In the genomic region with DNA sequence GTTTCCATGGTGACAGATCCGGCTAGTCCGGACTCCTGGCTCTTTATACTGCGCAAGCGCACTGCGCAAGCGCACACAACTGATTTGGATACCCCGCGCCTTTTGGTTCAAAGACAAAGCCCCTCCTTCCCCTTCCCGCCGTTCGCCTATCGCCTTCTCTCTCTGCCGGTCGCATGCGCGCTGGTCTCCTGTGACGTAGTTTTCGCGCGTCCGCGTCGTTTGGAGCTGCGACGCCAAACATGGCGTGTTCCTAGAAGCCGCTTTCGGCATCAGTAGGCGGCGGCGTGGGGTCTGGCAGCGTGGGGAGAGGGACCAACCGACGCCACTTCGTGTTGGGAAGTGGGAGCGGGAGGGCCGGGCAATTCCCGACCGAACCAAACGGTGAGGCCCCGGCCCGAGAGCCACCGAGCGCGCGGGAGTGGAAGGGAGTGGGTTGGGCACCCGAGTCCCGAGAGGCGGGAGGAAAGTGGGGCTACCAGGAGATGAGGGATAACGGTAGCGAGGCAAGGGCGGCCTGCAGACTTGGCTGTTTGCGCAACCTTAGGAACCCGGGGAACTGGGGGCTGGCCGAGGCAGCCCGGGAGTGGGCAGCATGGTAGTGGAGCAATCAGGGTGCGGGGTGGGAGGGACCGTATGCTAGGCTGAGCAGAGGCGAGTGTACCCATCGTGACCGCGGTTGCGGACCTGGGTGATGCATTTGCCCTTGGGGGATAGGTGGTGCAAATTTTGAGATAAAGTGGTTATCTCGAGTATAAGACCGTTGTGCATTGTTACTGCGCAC, we compare ENCODE assay signal across 8 cellular contexts. TPM values are rescaled to one million over a fixed set of nuclear protein-coding genes. Genes with fewer than 3 reads are reported as not detected.
DNase-seq lines count a peak whose midpoint lies in the region; ATAC-seq, FAIRE-seq and TF ChIP-seq lines count a peak whose summit lies in the region.

A gene (plus strand): TSS at position 215 of the 781 bp plus-strand sequence. CDS start 24,517 bp downstream, outside the sequence.

- intact Hi-C loops in activated CD4-positive, alpha-beta T cell treated with anti-CD3 and anti-CD28 coated beads for 36 hours (cut with DNase I, micrococcal nuclease): loop anchor here (1.0 to 10.0 kb wide), 6 partner anchors 9 to 1467 kb away; a partner anchor contains a TSS
- intact Hi-C loops in kidney (cut with DNase I): no loop called here

- no peaks in the 10 kb centered on the region for H3K9me3 Mint-ChIP-seq in activated CD4-positive, alpha-beta T cell treated with anti-CD3 and anti-CD28 coated beads for 36 hours (ENCODE audit: low read depth)

- peak; percentile 97 for FAIRE-seq in kidney (lab: Jason Lieb, UNC)

- DNase-seq in Ammon's horn (ENCODE audit: low spot score): peak; percentile 99
- DNase-seq in GM19238 (ENCODE audit: insufficient read length, low spot score): peak; percentile 88
- peak; percentile 99 for DNase-seq in NCI-H524 (lab: John Stamatoyannopoulos, UW)
- peak; percentile 99 for DNase-seq in activated CD4-positive, alpha-beta T cell treated with anti-CD3 and anti-CD28 coated beads for 36 hours
- peak; percentile 99 for DNase-seq in choroid plexus epithelial cell (ENCODE audit: low read depth)
- peak; percentile 99 for DNase-seq in kidney
- peak; percentile 99 for DNase-seq in stimulated activated CD4-positive, alpha-beta T cell treated with anti-CD3 and anti-CD28 coated beads, Interleukin-15, amount 100 ng/mL, for 24 hours

- POLR2A ChIA-PET in activated CD4-positive, alpha-beta T cell treated with anti-CD3 and anti-CD28 coated beads for 36 hours (lab: Charles Lee): interaction anchor here (0.6 to 2.6 kb wide), 5 partner anchors 9 to 107 kb away, joined by 3 to 52 read pairs (median 7); a partner anchor contains a TSS

- CTCF ChIA-PET in activated CD4-positive, alpha-beta T cell treated with anti-CD3 and anti-CD28 coated beads for 36 hours (lab: Charles Lee): interaction anchor here (0.7 to 3.1 kb wide), 7 partner anchors 9 to 189 kb away, joined by 3 to 21 read pairs (median 4); a partner anchor contains a TSS

- TF ChIP-seq CTCF in choroid plexus epithelial cell (conservative IDR thresholded peaks at IDR 0.05; ENCODE audit: low read depth, low read length) (peak; percentile 4), kidney (IDR thresholded peaks at IDR 0.05; ENCODE audit: borderline replicate concordance, extremely low read depth, insufficient read depth) (no peak)

- H3K27ac ChIP-seq in kidney (ENCODE audit: low read depth in 2 of 2, low read length in 2 of 2): no peak within 1 kb of the TSS

- H3K27me3 Mint-ChIP-seq in activated CD4-positive, alpha-beta T cell treated with anti-CD3 and anti-CD28 coated beads for 36 hours: no peaks in the 10 kb centered on the region

- H3K36me3 Mint-ChIP-seq in activated CD4-positive, alpha-beta T cell treated with anti-CD3 and anti-CD28 coated beads for 36 hours (ENCODE audit: low read depth): peaks cover 2% of the 10 kb centered on the region

- H3K4me3 Mint-ChIP-seq in activated CD4-positive, alpha-beta T cell treated with anti-CD3 and anti-CD28 coated beads for 36 hours: peak within 1 kb of the TSS; percentile 90

- H3K4me1 Mint-ChIP-seq in activated CD4-positive, alpha-beta T cell treated with anti-CD3 and anti-CD28 coated beads for 36 hours: peaks cover 25% of the 10 kb centered on the region

- no peaks in the 10 kb centered on the region for H3K36me3 ChIP-seq in kidney (ENCODE audit: control insufficient read depth in 1 of 2, insufficient read depth in 2 of 2, low read length in 2 of 2)

- peak; percentile 97 for ATAC-seq in HG03442 (IDR thresholded peaks at IDR 0.05; ENCODE audit: unreplicated experiment)
- ATAC-seq in activated CD4-positive, alpha-beta T cell treated with anti-CD3 and anti-CD28 coated beads for 36 hours: peak; percentile 99

- H3K4me1 ChIP-seq in kidney (ENCODE audit: control insufficient read depth in 1 of 2, insufficient read depth in 1 of 2, low read depth in 1 of 2, low read length in 2 of 2): peaks cover 3 to 6% of the 10 kb centered on the region in 2 donors

- H3K4me3 ChIP-seq in choroid plexus epithelial cell (ENCODE audit: low read depth, low read length): peak within 1 kb of the TSS; percentile 92
- peak within 1 kb of the TSS; percentile 93 to 97 for H3K4me3 ChIP-seq in kidney (ENCODE audit: low read length in 2 of 2)

- peak within 1 kb of the TSS; percentile 85 for H3K27ac Mint-ChIP-seq in activated CD4-positive, alpha-beta T cell treated with anti-CD3 and anti-CD28 coated beads for 36 hours

- peak within 1 kb of the TSS; percentile 78 to 85 for H3K9ac ChIP-seq in kidney (ENCODE audit: low read length in 2 of 2)

- no peaks in the 10 kb centered on the region for H3K9me3 ChIP-seq in kidney (ENCODE audit: control insufficient read depth in 1 of 2, low read length in 2 of 2)

RNA-seq across cellular contexts. Expression of the gene that starts here (rescaled TPM):
- total RNA-seq in activated CD4-positive, alpha-beta T cell treated with anti-CD3 and anti-CD28 coated beads for 36 hours: 10 to 100 TPM; 57.2 to 69.9 TPM
- total RNA-seq in kidney: 36.1 TPM
- polyA plus RNA-seq in kidney (ENCODE audit: insufficient read depth, low read depth, low replicate concordance): 18.5 TPM
